ENCODE assay signal across 8 cellular contexts in genomic region chr22:28051787-28052356, GRCh38.
DNase-seq lines count a peak whose midpoint lies in the region; ATAC-seq and TF ChIP-seq lines count a peak whose summit lies in the region.

No MANE protein-coding gene starts in this region.

- no peaks in the 10 kb centered on the region for H3K27me3 Mint-ChIP-seq in WTC11 (ENCODE audit: low read depth)
- H3K27me3 Mint-ChIP-seq in neural crest cell (ENCODE audit: low read depth): no peaks in the 10 kb centered on the region

- DNase-seq in DMS79 treated with DMSO at 0.1 percent for 48 hours (lab: John Stamatoyannopoulos, UW): peak; percentile 5
- no peak for DNase-seq in DMS79 (lab: John Stamatoyannopoulos, UW)
- peak; percentile 35 for DNase-seq in NAMALWA (ENCODE audit: low spot score)
- peak; percentile 85 for DNase-seq in WTC11 (ENCODE audit: low spot score)
- peak; percentile 51 to 73 for DNase-seq in fibroblast of lung (ENCODE audit: low read depth in 2 of 2)
- peak; percentile 85 for DNase-seq in neural crest cell (ENCODE audit: low read depth, low spot score)

- no peaks in the 10 kb centered on the region for H3K4me1 ChIP-seq in fibroblast of lung (ENCODE audit: control insufficient read depth, extremely low read depth, insufficient read depth, low read length)

- POLR2A ChIA-PET in WTC11 (lab: Charles Lee): no interaction called here

- no peaks in the 10 kb centered on the region for H3K36me3 Mint-ChIP-seq in WTC11
- no peaks in the 10 kb centered on the region for H3K36me3 Mint-ChIP-seq in neural crest cell (ENCODE audit: low read depth)

- H3K4me2 ChIP-seq in fibroblast of lung (ENCODE audit: extremely low read depth, insufficient read depth, low read length): no peak overlapping the region

- no peak overlapping the region for H2AFZ ChIP-seq in fibroblast of lung (ENCODE audit: low read length)

- no peaks in the 10 kb centered on the region for H3K36me3 ChIP-seq in fibroblast of lung (ENCODE audit: control insufficient read depth, insufficient read depth, low read length)

- no peak overlapping the region for H3K27ac Mint-ChIP-seq in WTC11
- no peak overlapping the region for H3K27ac Mint-ChIP-seq in neural crest cell (ENCODE audit: unreplicated experiment)

- no peak overlapping the region for H3K9ac ChIP-seq in fibroblast of lung (ENCODE audit: insufficient read depth, low read length)

- H4K20me1 ChIP-seq in fibroblast of lung (ENCODE audit: control insufficient read depth, extremely low read depth, insufficient read depth, low read length): no peaks in the 10 kb centered on the region

- no peak for TF ChIP-seq POLR2A in GM18505 (IDR thresholded peaks at IDR 0.05; ENCODE audit: borderline replicate concordance, extremely low read depth, insufficient read depth, insufficient read length)

- no peak overlapping the region for H3K4me3 ChIP-seq in fibroblast of lung (replicated peaks in 1 of 4; ENCODE audit: control extremely low read depth in 1 of 4, insufficient read depth in 1 of 4, low read depth in 3 of 4, low read length in 4 of 4)

- no peak overlapping the region for H3K4me3 Mint-ChIP-seq in WTC11
- H3K4me3 Mint-ChIP-seq in neural crest cell: peak overlapping the region; percentile 19

- H3K9me3 ChIP-seq in fibroblast of lung (ENCODE audit: control insufficient read depth, insufficient read depth, low read depth, low read length): no peaks in the 10 kb centered on the region

- H3K79me2 ChIP-seq in fibroblast of lung (ENCODE audit: control insufficient read depth, insufficient read depth, low read length): no peaks in the 10 kb centered on the region

- H3K27ac ChIP-seq in fibroblast of lung (ENCODE audit: insufficient read depth, low read length): no peak overlapping the region

- H3K4me1 Mint-ChIP-seq in WTC11: peaks cover 3% of the 10 kb centered on the region
- peaks cover 16% of the 10 kb centered on the region for H3K4me1 Mint-ChIP-seq in neural crest cell

- H3K9me3 Mint-ChIP-seq in WTC11: no peaks in the 10 kb centered on the region
- no peaks in the 10 kb centered on the region for H3K9me3 Mint-ChIP-seq in neural crest cell

- peak; percentile 86 for ATAC-seq in WTC11
- no peak for ATAC-seq in GM18505 (IDR thresholded peaks at IDR 0.05; ENCODE audit: unreplicated experiment)
- no peak for ATAC-seq in HG02885 (IDR thresholded peaks at IDR 0.05; ENCODE audit: poor library complexity, unreplicated experiment)

- CTCF ChIA-PET in WTC11 (lab: Charles Lee): interaction anchor here (0.5 to 7.5 kb wide), 56 partner anchors 8 to 825 kb away, joined by 3 to 52 read pairs (median 4); no protein-coding TSS in a partner anchor

- no peaks in the 10 kb centered on the region for H3K27me3 ChIP-seq in fibroblast of lung (ENCODE audit: control insufficient read depth, insufficient read depth, low read length)

- TF ChIP-seq CTCF in WTC11 (IDR thresholded peaks at IDR 0.05) (peak; percentile 76), fibroblast of lung (conservative IDR thresholded peaks at IDR 0.05 in 1 of 2, IDR thresholded peaks at IDR 0.05 in 1 of 2; ENCODE audit: low read depth in 1 of 2, low read length in 2 of 2) (peak; percentile 92 to 95), neural crest cell (conservative IDR thresholded peaks at IDR 0.05) (peak; percentile 90)

TF ChIP-seq in WTC11, 78 proteins besides CTCF, POLR2A, EP300 and RAD21:
- TF ChIP-seq, protein P1, sequence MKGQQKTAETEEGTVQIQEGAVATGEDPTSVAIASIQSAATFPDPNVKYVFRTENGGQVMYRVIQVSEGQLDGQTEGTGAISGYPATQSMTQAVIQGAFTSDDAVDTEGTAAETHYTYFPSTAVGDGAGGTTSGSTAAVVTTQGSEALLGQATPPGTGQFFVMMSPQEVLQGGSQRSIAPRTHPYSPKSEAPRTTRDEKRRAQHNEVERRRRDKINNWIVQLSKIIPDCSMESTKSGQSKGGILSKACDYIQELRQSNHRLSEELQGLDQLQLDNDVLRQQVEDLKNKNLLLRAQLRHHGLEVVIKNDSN (CRISPR knock-in tag; IDR thresholded peaks at IDR 0.05): no peak
- TF ChIP-seq ZNF281 (CRISPR knock-in tag; IDR thresholded peaks at IDR 0.05) (no peak), NR1H2 (CRISPR knock-in tag; IDR thresholded peaks at IDR 0.05) (no peak), ZNF219 (CRISPR knock-in tag; IDR thresholded peaks at IDR 0.05; ENCODE audit: borderline replicate concordance) (no peak), TCF7 (CRISPR knock-in tag; IDR thresholded peaks at IDR 0.05; ENCODE audit: low read depth) (no peak), ETV6 (CRISPR knock-in tag; IDR thresholded peaks at IDR 0.05) (no peak), CDX4 (CRISPR knock-in tag; IDR thresholded peaks at IDR 0.05; ENCODE audit: borderline replicate concordance) (no peak), CREB1 (CRISPR knock-in tag; IDR thresholded peaks at IDR 0.05) (no peak), SMAD4 (CRISPR knock-in tag; IDR thresholded peaks at IDR 0.05) (no peak), FOXP4 (CRISPR knock-in tag; IDR thresholded peaks at IDR 0.05) (no peak), TP53 (CRISPR knock-in tag; IDR thresholded peaks at IDR 0.05) (no peak), NFYB (CRISPR knock-in tag; conservative IDR thresholded peaks at IDR 0.05; ENCODE audit: low read depth) (no peak), CBFB (CRISPR knock-in tag; IDR thresholded peaks at IDR 0.05; ENCODE audit: low read depth) (no peak), ZNF425 (CRISPR knock-in tag; conservative IDR thresholded peaks at IDR 0.05) (no peak)
